In genomic region chr13:92313382-92313781, GRCh38 we compare ENCODE assay signal across 21 cellular contexts.
DNase-seq lines count a peak whose midpoint lies in the region; ATAC-seq, FAIRE-seq and TF ChIP-seq lines count a peak whose summit lies in the region.
"Had no signal": no experiment of that assay in that cellular context is flagged by ENCODE, and none has a peak within 500 bp of the region (broad histone marks: within the 10 kb centered on the region; RNA-seq: fewer than 3 reads in every experiment).

No MANE protein-coding gene starts in this region.

- H3K4me1 ChIP-seq in HepG2 (ENCODE audit: insufficient read depth, low read length) (no peaks in the 10 kb centered on the region), right lobe of liver (no peaks in the 10 kb centered on the region), upper lobe of right lung (no peaks in the 10 kb centered on the region)
- H3K4me1 ChIP-seq: A549 had no signal

- 0% methylated on average over 2 of the region's 2 CpGs for WGBS in HepG2 (ENCODE audit: low lambda C conversion rate)
- 64% methylated on average over 2 of the region's 2 CpGs for WGBS in right lobe of liver (ENCODE audit: insufficient coverage, low coverage, low lambda C conversion rate, missing lambda C conversion rate)

- H3K36me3 ChIP-seq in HepG2 (replicated peaks in 1 of 2; ENCODE audit: control insufficient read depth in 1 of 2, insufficient read depth in 2 of 2, low read length in 2 of 2) = no peaks in the 10 kb centered on the region
- H3K36me3 ChIP-seq in right lobe of liver = no peaks in the 10 kb centered on the region
- H3K36me3 ChIP-seq in upper lobe of right lung = no peaks in the 10 kb centered on the region

- H3K9ac ChIP-seq in HepG2 (ENCODE audit: insufficient read depth, low read depth, low read length) = no peak overlapping the region

- no peaks in the 10 kb centered on the region for H3K27me3 ChIP-seq in HepG2 (ENCODE audit: control insufficient read depth in 1 of 2, insufficient read depth in 2 of 2, low read length in 2 of 2)
- H3K27me3 ChIP-seq in right lobe of liver = no peaks in the 10 kb centered on the region
- no peaks in the 10 kb centered on the region for H3K27me3 ChIP-seq in upper lobe of right lung

- DNase-seq in HepG2 (ENCODE audit: low spot score) = no peak
- DNase-seq in right lobe of liver = no peak
- DNase-seq in choroid plexus epithelial cell (ENCODE audit: low read depth) = peak; percentile 40
- DNase-seq in fibroblast of the conjunctiva (ENCODE audit: low read depth) = peak; percentile 14
- no peak for DNase-seq in upper lobe of right lung
- DNase-seq in activated naive CD4-positive, alpha-beta T cell treated with anti-CD3 and anti-CD28 coated beads, Interleukin-2, amount 50 U/mL, for 16 hours = no peak
- no peak for DNase-seq in HuH-7.5 (ENCODE audit: low spot score)
- DNase-seq: AML-193; Caco-2; CD4-positive, alpha-beta T cell; HCEC 1CT had no signal

- TF ChIP-seq POLR2A in HepG2 (IDR thresholded peaks at IDR 0.05; ENCODE audit: insufficient read depth in 1 of 2, low read depth in 2 of 2, low read length in 2 of 2) = no peak
- TF ChIP-seq POLR2A in right lobe of liver (IDR thresholded peaks at IDR 0.05) = no peak

- H3K4me3 ChIP-seq in HepG2 (replicated peaks in 1 of 3; ENCODE audit: insufficient read depth in 1 of 3, low read depth in 2 of 3, low read length in 3 of 3) (no peak overlapping the region), right lobe of liver (no peak overlapping the region), choroid plexus epithelial cell (ENCODE audit: low read depth, low read length) (no peak overlapping the region), upper lobe of right lung (no peak overlapping the region)
- H3K4me3 ChIP-seq: A549 had no signal

- FAIRE-seq in HepG2 (lab: Jason Lieb, UNC) = no peak
- FAIRE-seq: A549, D721Med, G401.6, GM12891, GM19239, HTR-8/SVneo had no signal

- no peak overlapping the region for H3K27ac ChIP-seq in HepG2 (ENCODE audit: extremely low read length, insufficient read depth, low read length)
- no peak overlapping the region for H3K27ac ChIP-seq in right lobe of liver
- no peak overlapping the region for H3K27ac ChIP-seq in upper lobe of right lung
- H3K27ac ChIP-seq: 22Rv1, A549, C4-2B, HL-60 had no signal

- TF ChIP-seq CTCF in HepG2 (CRISPR knock-in tag; IDR thresholded peaks at IDR 0.05) (no peak), right lobe of liver (IDR thresholded peaks at IDR 0.05) (no peak), choroid plexus epithelial cell (conservative IDR thresholded peaks at IDR 0.05; ENCODE audit: low read depth, low read length) (no peak), upper lobe of right lung (IDR thresholded peaks at IDR 0.05) (no peak)

- no peaks in the 10 kb centered on the region for H4K20me1 ChIP-seq in HepG2 (ENCODE audit: insufficient read depth, low read length)

- CTCF ChIA-PET in HepG2 (lab: Yijun Ruan, JAX; ENCODE audit: low intra/inter-chr PET ratio, low total read pairs) = no interaction called here

- H3K79me2 ChIP-seq in HepG2 (ENCODE audit: insufficient read depth, low read length) = no peaks in the 10 kb centered on the region

- no peak for TF ChIP-seq EP300 in HepG2 (IDR thresholded peaks at IDR 0.05; ENCODE audit: low read depth in 2 of 2, low read length in 2 of 2)
- no peak for TF ChIP-seq EP300 in HepG2 (CRISPR knock-in tag; IDR thresholded peaks at IDR 0.05; ENCODE audit: borderline replicate concordance)

- no peaks in the 10 kb centered on the region for H3K9me3 ChIP-seq in HepG2 (ENCODE audit: low read length)
- no peaks in the 10 kb centered on the region for H3K9me3 ChIP-seq in right lobe of liver
- H3K9me3 ChIP-seq in upper lobe of right lung = no peaks in the 10 kb centered on the region
- H3K9me3 ChIP-seq: A549, Caco-2 had no signal

- no TSS peak for BruUV-seq in HepG2 (replicated peaks; lab: Mats Ljungman, UMichigan)

- H3K4me2 ChIP-seq in HepG2 (ENCODE audit: low read depth, low read length) = no peak overlapping the region
- H3K4me2 ChIP-seq: A549 had no signal

- intact Hi-C loops in HepG2 (cut with micrococcal nuclease; ENCODE audit: unreplicated experiment) (no loop called here), right lobe of liver (cut with DNase I) (no loop called here), upper lobe of right lung (cut with DNase I) (no loop called here)

- H2AFZ ChIP-seq in HepG2 (ENCODE audit: low read length) = no peak overlapping the region

- in situ Hi-C loops in HepG2 (cut with HindIII; ENCODE audit: extremely low pct_ligation_motif_present, low pct_unique_long_range_greater_than_20kb) = no loop called here

- no peak for TF ChIP-seq RAD21 in HepG2 (CRISPR knock-in tag; IDR thresholded peaks at IDR 0.05)

- ATAC-seq in HepG2 (no peak), right lobe of liver (no peak), upper lobe of right lung (no peak), HG03439 (IDR thresholded peaks at IDR 0.05; ENCODE audit: unreplicated experiment) (no peak)
- ATAC-seq: A549 had no signal

- POLR2A ChIA-PET in HepG2 (lab: Yijun Ruan, JAX) = no interaction called here

TF ChIP-seq in HepG2, 621 proteins besides CTCF, POLR2A, EP300 and RAD21:
- TF ChIP-seq MAFF (IDR thresholded peaks at IDR 0.05; ENCODE audit: low read depth, low read length) (peak; percentile 42; the same call in 1 of the 2 replicates), MAFK (conservative IDR thresholded peaks at IDR 0.05 in 1 of 2, IDR thresholded peaks at IDR 0.05 in 1 of 2; ENCODE audit: low read length in 2 of 2) (peak; percentile 26 to 46; a peak in 3 of 4 replicates), HOXA9 (CRISPR knock-in tag; IDR thresholded peaks at IDR 0.05; ENCODE audit: borderline replicate concordance) (no peak)

Comparison
In these comparisons a context has a peak if more than half of its experiments do, and no peak if none do; other contexts are left out.
1. DNase-seq: peak in choroid plexus epithelial cell (single experiment) and fibroblast of the conjunctiva (single experiment); none in HepG2 (single experiment), right lobe of liver (0 of 3), upper lobe of right lung (single experiment), activated naive CD4-positive, alpha-beta T cell treated with anti-CD3 and anti-CD28 coated beads, Interleukin-2, amount 50 U/mL, for 16 hours (single experiment) and HuH-7.5 (single experiment).